Comparison of ENCODE assay signal across 23 cellular contexts in genomic region chr6:149457316-149457884, GRCh38. TPM values are rescaled to one million over a fixed set of nuclear protein-coding genes. Genes with fewer than 3 reads are reported as not detected.
DNase-seq lines count a peak whose midpoint lies in the region; ATAC-seq and TF ChIP-seq lines count a peak whose summit lies in the region.
"Had no signal": no experiment of that assay in that cellular context is flagged by ENCODE, and none has a peak within 500 bp of the region (broad histone marks: within the 10 kb centered on the region; RNA-seq: fewer than 3 reads in every experiment).

No MANE protein-coding gene starts in this region.

- ATAC-seq in activated T-helper 17 cell treated with anti-CD3 and anti-CD28 coated beads, Interleukin-2, amount 50 U/mL, for 72 hours (replicated peaks): no peak
- ATAC-seq in GM21526 (IDR thresholded peaks at IDR 0.05; ENCODE audit: low FRiP score, unreplicated experiment): no peak
- ATAC-seq: lower lobe of right lung; sciatic nerve; stimulated activated naive CD8-positive, alpha-beta T cell treated with anti-CD3 and anti-CD28 coated beads, Interleukin-15, amount 100 ng/mL, for 72 hours had no signal

- H3K36me3 Mint-ChIP-seq in activated T-helper 17 cell treated with anti-CD3 and anti-CD28 coated beads, Interleukin-2, amount 50 U/mL, for 72 hours (ENCODE audit: low read depth): peaks cover 99% of the 10 kb centered on the region

- H3K9me3 Mint-ChIP-seq in activated T-helper 17 cell treated with anti-CD3 and anti-CD28 coated beads, Interleukin-2, amount 50 U/mL, for 72 hours: no peaks in the 10 kb centered on the region
- H3K9me3 Mint-ChIP-seq: activated CD4-positive, alpha-beta memory T cell treated with anti-CD3 and anti-CD28 coated beads for 36 hours; CD4-positive, alpha-beta memory T cell; neural crest cell; stimulated activated naive CD8-positive, alpha-beta T cell treated with anti-CD3 and anti-CD28 coated beads, Interleukin-15, amount 100 ng/mL, for 72 hours had no signal

- intact Hi-C loops in adrenal gland (cut with DNase I): no loop called here

- H3K4me1 ChIP-seq in adrenal gland (replicated peaks in 1 of 2): peaks cover 15 to 21% of the 10 kb centered on the region in 2 donors

- H3K27ac Mint-ChIP-seq in activated T-helper 17 cell treated with anti-CD3 and anti-CD28 coated beads, Interleukin-2, amount 50 U/mL, for 72 hours: peak overlapping the region; percentile 65

- no peaks in the 10 kb centered on the region for H3K27me3 Mint-ChIP-seq in activated T-helper 17 cell treated with anti-CD3 and anti-CD28 coated beads, Interleukin-2, amount 50 U/mL, for 72 hours
- H3K27me3 Mint-ChIP-seq: activated CD4-positive, alpha-beta memory T cell treated with anti-CD3 and anti-CD28 coated beads for 36 hours; CD4-positive, alpha-beta memory T cell; stimulated activated naive CD8-positive, alpha-beta T cell treated with anti-CD3 and anti-CD28 coated beads, Interleukin-15, amount 100 ng/mL, for 72 hours had no signal

- H3K36me3 ChIP-seq in adrenal gland (replicated peaks in 1 of 2): no peaks in the 10 kb centered on the region
- H3K36me3 ChIP-seq: cardiac muscle cell, thyroid gland had no signal

- DNase-seq in NCI-H1092 treated with DMSO at 0.1 percent for 48 hours (lab: John Stamatoyannopoulos, UW): peak; percentile 4
- DNase-seq in NCI-H1092 (lab: John Stamatoyannopoulos, UW): no peak
- DNase-seq in HCEC 1CT: peak; percentile 39
- DNase-seq in iris pigment epithelial cell (ENCODE audit: low read depth): peak; percentile 53
- no peak for DNase-seq in adrenal gland
- no peak for DNase-seq in AG08396 (ENCODE audit: low spot score)
- DNase-seq: activated CD4-positive, alpha-beta memory T cell treated with anti-CD3 and anti-CD28 coated beads for 36 hours; activated CD4-positive, CD25-positive, alpha-beta regulatory T cell; activated naive CD4-positive, alpha-beta T cell; GDM1; lower lobe of right lung; NCI-H1417; stimulated activated naive CD8-positive, alpha-beta T cell treated with anti-CD3 and anti-CD28 coated beads, Interleukin-15, amount 100 ng/mL, for 72 hours had no signal

- WGBS in adrenal gland, 4 donors: 81 to 84% (median 82%) methylated on average over 6 to 7 of the region's 7 CpGs

- H3K9me3 ChIP-seq in adrenal gland (replicated peaks in 1 of 3): no peaks in the 10 kb centered on the region
- H3K9me3 ChIP-seq: lower lobe of right lung, thyroid gland had no signal

- H3K4me1 Mint-ChIP-seq in activated T-helper 17 cell treated with anti-CD3 and anti-CD28 coated beads, Interleukin-2, amount 50 U/mL, for 72 hours: peaks cover 18% of the 10 kb centered on the region
- H3K4me1 Mint-ChIP-seq: neural crest cell had no signal

- TF ChIP-seq POLR2A in adrenal gland (IDR thresholded peaks at IDR 0.05): no peak

- no peak overlapping the region for H3K4me3 Mint-ChIP-seq in activated T-helper 17 cell treated with anti-CD3 and anti-CD28 coated beads, Interleukin-2, amount 50 U/mL, for 72 hours
- H3K4me3 Mint-ChIP-seq: activated CD4-positive, alpha-beta memory T cell treated with anti-CD3 and anti-CD28 coated beads for 36 hours; CD4-positive, alpha-beta memory T cell; neural crest cell; stimulated activated naive CD8-positive, alpha-beta T cell treated with anti-CD3 and anti-CD28 coated beads, Interleukin-15, amount 100 ng/mL, for 72 hours had no signal

- no peak for TF ChIP-seq CTCF in adrenal gland (IDR thresholded peaks at IDR 0.05)

- H3K27me3 ChIP-seq in adrenal gland: no peaks in the 10 kb centered on the region
- H3K27me3 ChIP-seq: thyroid gland had no signal

- H3K4me3 ChIP-seq in adrenal gland: no peak overlapping the region
- H3K4me3 ChIP-seq: cardiac muscle cell, lower lobe of right lung, thyroid gland had no signal

- no peak overlapping the region for H3K27ac ChIP-seq in adrenal gland
- H3K27ac ChIP-seq: 22Rv1, cardiac muscle cell, lower lobe of right lung, parathyroid adenoma had no signal

RNA-seq across cellular contexts. Expression of gene ZC3H12D, which starts 27.4 kb away (rescaled TPM):
- total RNA-seq in activated T-helper 17 cell treated with anti-CD3 and anti-CD28 coated beads, Interleukin-2, amount 50 U/mL, for 72 hours: 100 to 1,000 TPM; 117 to 254 TPM
- 10 to 100 TPM in 1 of 8 donors, 1 to 10 TPM in 6, under 1 TPM in 1; 0.98 to 12.0 (median 2.0) TPM for total RNA-seq in adrenal gland
- polyA plus RNA-seq in adrenal gland: 1 to 10 TPM in 1 of 3 donors, under 1 TPM in 2; 0.48 to 2.5 (median 0.77) TPM
- total RNA-seq: MCF 10A had no signal

RNA-seq across cellular contexts. Expression of gene SUMO4, which starts 57.3 kb away (rescaled TPM):
- 10 to 100 TPM; 16.0 to 16.4 TPM for total RNA-seq in activated T-helper 17 cell treated with anti-CD3 and anti-CD28 coated beads, Interleukin-2, amount 50 U/mL, for 72 hours
- 1 to 10 TPM in 5 of 8 donors, under 1 TPM in 1, not detected in 2; 0.70 to 3.1 (median 1.8) TPM for total RNA-seq in adrenal gland
- under 1 TPM in 1 of 3 donors, not detected in 2; 0.18 TPM for polyA plus RNA-seq in adrenal gland

Comparison
In these comparisons a context has a peak if more than half of its experiments do, and no peak if none do; other contexts are left out.
1. DNase-seq: peak in NCI-H1092 treated with DMSO at 0.1 percent for 48 hours (single experiment), HCEC 1CT (single experiment) and iris pigment epithelial cell (single experiment); none in NCI-H1092 (single experiment), adrenal gland (0 of 7) and AG08396 (single experiment).
2. RNA of gene ZC3H12D, which starts 27.4 kb away (total RNA-seq): 117 to 254 TPM in activated T-helper 17 cell treated with anti-CD3 and anti-CD28 coated beads, Interleukin-2, amount 50 U/mL, for 72 hours; 0.98 to 12.0 TPM in adrenal gland; every median in the first group is over 4 times any median in the second.
3. RNA of gene SUMO4, which starts 57.3 kb away (total RNA-seq): 16.0 to 16.4 TPM in activated T-helper 17 cell treated with anti-CD3 and anti-CD28 coated beads, Interleukin-2, amount 50 U/mL, for 72 hours; 0.70 to 3.1 TPM in adrenal gland; every median in the first group is over 4 times any median in the second.